ENCODE assay signal across 1 cellular context in genomic region chr20:47189060-47189459, GRCh38.
TF ChIP-seq lines count a peak whose summit lies in the region.

No MANE protein-coding gene starts in this region.

TF ChIP-seq in HepG2, 621 proteins besides CTCF, POLR2A, EP300 and RAD21 (continued from another document):
- TF ChIP-seq PRDM15 (CRISPR knock-in tag; IDR thresholded peaks at IDR 0.05) (peak; percentile 58; the same call in 1 of the 2 replicates), ZNF589 (CRISPR knock-in tag; conservative IDR thresholded peaks at IDR 0.05) (no peak)
